ENCODE assay signal across 28 cellular contexts in the genomic region with DNA sequence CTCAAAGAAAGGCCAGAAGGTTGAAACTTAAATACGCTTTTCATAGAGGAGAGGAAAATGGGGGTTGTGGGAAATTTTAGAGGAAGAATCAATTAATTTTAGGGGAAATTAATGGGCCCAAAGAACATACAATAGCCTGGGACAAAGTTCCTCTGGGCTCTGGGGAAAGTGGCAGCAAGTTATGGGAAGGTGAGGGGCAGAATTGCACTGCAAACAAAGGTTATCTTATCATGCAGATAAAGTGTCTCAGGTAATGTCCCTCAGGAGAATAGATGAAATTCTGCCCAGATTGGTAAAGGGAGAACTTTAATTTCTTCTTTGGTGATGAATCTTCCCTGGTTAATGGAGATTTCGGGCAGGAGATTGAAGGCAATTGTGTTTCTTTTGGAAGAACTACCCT.
"Had no signal": no experiment of that assay in that cellular context is flagged by ENCODE, and none has a peak within 500 bp of the region (broad histone marks: within the 10 kb centered on the region; RNA-seq: fewer than 3 reads in every experiment).

No MANE protein-coding gene starts in this region.

- H3K27ac ChIP-seq: stomach, suprapubic skin, testis, thoracic aorta, thyroid gland, tibial artery, tibial nerve, transverse colon, upper lobe of left lung, upper lobe of right lung, uterus, vagina had no signal

- H3K4me1 Mint-ChIP-seq: stimulated activated effector memory CD8-positive, alpha-beta T cell treated with anti-CD3 and anti-CD28 coated beads, Interleukin-12 subunit alpha, Interleukin-12 subunit beta, amount 100 ng/mL, for 72 hours; stimulated activated memory B cell treated with anti-CD40 and anti-IgM and Interleukin-4, amounts not matched to agents 10 μg/mL and 1 μg/mL and 100 μg/mL, for 72 hours; stimulated activated naive CD8-positive, alpha-beta T cell treated with anti-CD3 and anti-CD28 coated beads, Interleukin-15, amount 100 ng/mL, for 72 hours had no signal

- H3K9me3 ChIP-seq: suprapubic skin, testis, thoracic aorta, thyroid gland, upper lobe of left lung, upper lobe of right lung, uterus, vagina had no signal

- H3K27ac Mint-ChIP-seq: stimulated activated effector memory CD8-positive, alpha-beta T cell treated with anti-CD3 and anti-CD28 coated beads, Interleukin-12 subunit alpha, Interleukin-12 subunit beta, amount 100 ng/mL, for 72 hours; stimulated activated memory B cell treated with anti-CD40 and anti-IgM and Interleukin-4, amounts not matched to agents 10 μg/mL and 1 μg/mL and 100 μg/mL, for 72 hours; stimulated activated naive B cell treated with anti-CD40 and anti-IgM and Interleukin-4, amounts not matched to agents 10 μg/mL and 1 μg/mL and 100 μg/mL, for 72 hours; stimulated activated naive CD8-positive, alpha-beta T cell treated with anti-CD3 and anti-CD28 coated beads, Interleukin-15, amount 100 ng/mL, for 72 hours; stimulated activated naive CD8-positive, alpha-beta T cell treated with anti-CD3 and anti-CD28 coated beads, Interleukin-15, Interleukin-2, amounts not matched to agents 100 ng/mL and 50 ng/mL, for 24 hours; type B pancreatic cell had no signal

- H3K27me3 Mint-ChIP-seq: stimulated activated memory B cell treated with anti-CD40 and anti-IgM and Interleukin-4, amounts not matched to agents 10 μg/mL and 1 μg/mL and 100 μg/mL, for 72 hours; stimulated activated naive CD8-positive, alpha-beta T cell treated with anti-CD3 and anti-CD28 coated beads, Interleukin-15, amount 100 ng/mL, for 72 hours; stimulated activated naive CD8-positive, alpha-beta T cell treated with anti-CD3 and anti-CD28 coated beads, Interleukin-15, Interleukin-2, amounts not matched to agents 100 ng/mL and 50 ng/mL, for 24 hours; type B pancreatic cell had no signal

- H3K4me3 Mint-ChIP-seq: stimulated activated effector memory CD8-positive, alpha-beta T cell treated with anti-CD3 and anti-CD28 coated beads, Interleukin-12 subunit alpha, Interleukin-12 subunit beta, amount 100 ng/mL, for 72 hours; stimulated activated memory B cell treated with anti-CD40 and anti-IgM and Interleukin-4, amounts not matched to agents 10 μg/mL and 1 μg/mL and 100 μg/mL, for 72 hours; stimulated activated naive B cell treated with anti-CD40 and anti-IgM and Interleukin-4, amounts not matched to agents 10 μg/mL and 1 μg/mL and 100 μg/mL, for 72 hours; stimulated activated naive CD8-positive, alpha-beta T cell treated with anti-CD3 and anti-CD28 coated beads, Interleukin-15, amount 100 ng/mL, for 72 hours; stimulated activated naive CD8-positive, alpha-beta T cell treated with anti-CD3 and anti-CD28 coated beads, Interleukin-15, Interleukin-2, amounts not matched to agents 100 ng/mL and 50 ng/mL, for 24 hours; type B pancreatic cell had no signal

- H3K4me1 ChIP-seq: stomach, suprapubic skin, testis, thyroid gland, tibial artery, tibial nerve, upper lobe of left lung, upper lobe of right lung, uterus, vagina had no signal

- H3K36me3 Mint-ChIP-seq: stimulated activated effector memory CD8-positive, alpha-beta T cell treated with anti-CD3 and anti-CD28 coated beads, Interleukin-12 subunit alpha, Interleukin-12 subunit beta, amount 100 ng/mL, for 72 hours; stimulated activated memory B cell treated with anti-CD40 and anti-IgM and Interleukin-4, amounts not matched to agents 10 μg/mL and 1 μg/mL and 100 μg/mL, for 72 hours; type B pancreatic cell had no signal

- H3K36me3 ChIP-seq: stomach, suprapubic skin, thoracic aorta, thyroid gland, tibial artery, tibial nerve, transverse colon, upper lobe of left lung, upper lobe of right lung, uterus, vagina had no signal

- H3K4me3 ChIP-seq: stomach, suprapubic skin, testis, thoracic aorta, thyroid gland, tibial artery, tibial nerve, transverse colon, upper lobe of left lung, upper lobe of right lung, uterus, vagina had no signal

- DNase-seq: stimulated activated CD4-positive, alpha-beta T cell treated with anti-CD3 and anti-CD28 coated beads, Interleukin-2, amount 100 ng/mL, for 48 hours; stimulated activated CD4-positive, alpha-beta T cell treated with anti-CD3 and anti-CD28 coated beads, Interleukin-4, amount 100 ng/mL, for 1 hour; stimulated activated CD4-positive, alpha-beta T cell treated with anti-CD3 and anti-CD28 coated beads, Interleukin-4, amount 100 ng/mL, for 24 hours; stimulated activated CD4-positive, alpha-beta T cell treated with anti-CD3 and anti-CD28 coated beads, Interleukin-4, amount 100 ng/mL, for 4 hours; stimulated activated CD8-positive, alpha-beta memory T cell treated with anti-CD3 and anti-CD28 coated beads, Interleukin-4, amount 100 ng/mL, for 48 hours; stimulated activated naive B cell treated with anti-CD40 and anti-IgM and Interleukin-4, amounts not matched to agents 10 μg/mL and 1 μg/mL and 100 μg/mL, for 72 hours; stimulated activated naive CD4-positive, alpha-beta T cell; stimulated activated naive CD4-positive, alpha-beta T cell treated with Interleukin-2 at 50 U/mL for 16 hours; stimulated activated naive CD8-positive, alpha-beta T cell treated with anti-CD3 and anti-CD28 coated beads, Interleukin-15, amount 100 ng/mL, for 72 hours; stimulated activated naive CD8-positive, alpha-beta T cell treated with anti-CD3 and anti-CD28 coated beads, Interleukin-15, Interleukin-2, amounts not matched to agents 100 U/mL and 50 U/mL, for 24 hours; stomach; substantia nigra; testis; thyroid gland; tibial artery; transverse colon; trophoblast cell; upper lobe of left lung; upper lobe of right lung; uterus had no signal
